11 cellular contexts compared by ENCODE assay signal in genomic region chr17:17191346-17191792, GRCh38. TPM values are rescaled to one million over a fixed set of nuclear protein-coding genes. Genes with fewer than 3 reads are reported as not detected.
A peak's percentile ranks its signal among the peaks of the same experiment; 100 is the strongest.
DNase-seq lines count a peak whose midpoint lies in the region; ATAC-seq and TF ChIP-seq lines count a peak whose summit lies in the region.
"Had no signal": no experiment of that assay in that cellular context is flagged by ENCODE, and none has a peak within 500 bp of the region (broad histone marks: within the 10 kb centered on the region; RNA-seq: fewer than 3 reads in every experiment).

No MANE protein-coding gene starts in this region.

- H3K4me1 Mint-ChIP-seq in osteocyte (ENCODE audit: unreplicated experiment), result peaks cover 37% of the 10 kb centered on the region

- peaks cover 8% of the 10 kb centered on the region for H3K36me3 Mint-ChIP-seq in osteocyte (ENCODE audit: unreplicated experiment)

- peak; percentile 77 for DNase-seq in AG10803 (ENCODE audit: low read depth)
- DNase-seq in RWPE2 (ENCODE audit: low spot score), result no peak
- peak; percentile 60 for DNase-seq in fibroblast of mammary gland (ENCODE audit: low read depth)
- DNase-seq in osteocyte (ENCODE audit: extremely low spot score, unreplicated experiment), result no peak
- no peak for DNase-seq in stimulated activated CD4-positive, alpha-beta T cell treated with anti-CD3 and anti-CD28 coated beads, Interleukin-2, amount 100 ng/mL, for 48 hours
- DNase-seq in cerebellar cortex (ENCODE audit: low spot score), result no peak
- no peak for DNase-seq in NCI-H1417 treated with DMSO at 0.1 percent for 48 hours (lab: John Stamatoyannopoulos, UW)
- no peak for DNase-seq in NOMO-1 (lab: John Stamatoyannopoulos, UW; ENCODE audit: unreplicated experiment in 2 of 2)
- DNase-seq: Caco-2, NCI-H1436 treated with DMSO at 0.1 percent for 48 hours, substantia nigra had no signal

- TF ChIP-seq CTCF in AG10803 (conservative IDR thresholded peaks at IDR 0.05; ENCODE audit: low read length) (no peak), RWPE2 (IDR thresholded peaks at IDR 0.05; ENCODE audit: poor library complexity, severe bottlenecking) (no peak), fibroblast of mammary gland (conservative IDR thresholded peaks at IDR 0.05; ENCODE audit: control insufficient read depth, insufficient read depth, low read depth, low read length) (no peak), osteocyte (IDR thresholded peaks at IDR 0.05) (no peak)

- peak overlapping the region; percentile 67 for H3K27ac Mint-ChIP-seq in osteocyte (ENCODE audit: unreplicated experiment)

- H3K27me3 Mint-ChIP-seq in osteocyte (ENCODE audit: unreplicated experiment), result no peaks in the 10 kb centered on the region

- H3K4me3 Mint-ChIP-seq in osteocyte (ENCODE audit: unreplicated experiment), result no peak overlapping the region

- H3K27ac ChIP-seq in RWPE2 (ENCODE audit: poor library complexity, severe bottlenecking), result peak overlapping the region; percentile 26

- H3K27me3 ChIP-seq in RWPE2 (ENCODE audit: insufficient read depth, poor library complexity, severe bottlenecking), result no peaks in the 10 kb centered on the region

- no peaks in the 10 kb centered on the region for H3K9me3 Mint-ChIP-seq in osteocyte (ENCODE audit: unreplicated experiment)

- peak; percentile 53; the same call in 2 of the 3 replicates for ATAC-seq in RWPE2 (ENCODE audit: low read depth)

- no peaks in the 10 kb centered on the region for H3K9me3 ChIP-seq in RWPE2 (ENCODE audit: severe bottlenecking)
- H3K9me3 ChIP-seq: Caco-2 had no signal

- peaks cover 27% of the 10 kb centered on the region for H3K36me3 ChIP-seq in RWPE2 (ENCODE audit: low read depth)

- H3K4me1 ChIP-seq in RWPE2 (ENCODE audit: insufficient read depth, poor library complexity, severe bottlenecking), result peaks cover 5% of the 10 kb centered on the region
- H3K4me1 ChIP-seq: Caco-2 had no signal

- H3K4me3 ChIP-seq in AG10803 (ENCODE audit: low read length), result no peak overlapping the region
- no peak overlapping the region for H3K4me3 ChIP-seq in RWPE2 (ENCODE audit: severe bottlenecking)
- H3K4me3 ChIP-seq in fibroblast of mammary gland (ENCODE audit: control insufficient read depth, low read depth, low read length), result no peak overlapping the region

RNA-seq across cellular contexts. Expression of gene PLD6, which starts 14.8 kb away (rescaled TPM):
- total RNA-seq in osteocyte, result 0.81 and 1.3 TPM in 2 replicates

RNA-seq across cellular contexts. Expression of gene FLCN, which starts 45.6 kb away (rescaled TPM):
- total RNA-seq in osteocyte, result 91.1 and 97.1 TPM in 2 replicates

Comparison
In these comparisons a context has a peak if more than half of its experiments do, and no peak if none do; other contexts are left out.
1. DNase-seq: peak in AG10803 (single experiment) and fibroblast of mammary gland (single experiment); none in RWPE2 (single experiment), osteocyte (single experiment), stimulated activated CD4-positive, alpha-beta T cell treated with anti-CD3 and anti-CD28 coated beads, Interleukin-2, amount 100 ng/mL, for 48 hours (0 of 2), cerebellar cortex (single experiment), NCI-H1417 treated with DMSO at 0.1 percent for 48 hours (single experiment) and NOMO-1 (0 of 2).